ENCODE assay signal across 1 cellular context in the genomic region with DNA sequence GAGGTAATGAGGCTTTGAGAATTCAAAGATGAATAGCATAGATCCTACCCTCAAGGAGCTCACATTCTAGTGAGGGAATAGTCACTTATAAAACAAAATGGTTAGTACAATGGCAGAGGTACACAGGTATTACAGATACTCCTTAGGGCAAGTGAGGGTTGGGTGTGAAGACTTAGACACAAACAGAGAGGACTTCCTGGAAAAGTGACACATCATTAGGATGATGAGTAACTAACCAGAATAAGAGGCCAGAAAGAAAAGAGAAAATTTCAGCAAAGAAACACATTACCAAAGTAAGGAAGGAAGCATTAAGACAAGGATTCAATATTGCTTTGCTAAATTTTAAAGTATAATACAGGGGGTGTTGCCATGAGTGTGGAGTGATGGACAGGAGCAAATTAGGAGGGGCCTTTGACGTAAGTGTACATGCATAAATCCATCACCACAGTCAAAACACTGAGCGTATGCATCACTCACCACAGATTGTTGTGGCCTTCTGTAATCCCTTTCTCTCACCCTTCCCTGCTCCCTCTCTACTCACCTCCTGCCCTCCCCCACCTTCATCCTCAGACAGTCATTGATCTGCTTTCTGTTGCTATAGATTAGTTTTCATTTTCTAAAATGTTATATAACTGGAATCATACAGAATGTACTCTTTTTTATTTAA.
A peak's percentile ranks its signal among the peaks of the same experiment; 100 is the strongest.
TF ChIP-seq lines count a peak whose summit lies in the region.

No MANE protein-coding gene starts in this region.

TF ChIP-seq in K562, 482 proteins besides CTCF, POLR2A, EP300 and RAD21 (continued from another document and continues in another):
- no peak for TF ChIP-seq YY1 (IDR thresholded peaks at IDR 0.05; ENCODE audit: borderline replicate concordance in 1 of 3, control insufficient read depth in 1 of 3, extremely low read depth in 1 of 3, insufficient read depth in 3 of 3, insufficient read length in 1 of 3, insufficient replicate concordance in 2 of 3, low read depth in 1 of 3, low read length in 2 of 3)
- TF ChIP-seq, protein P1, sequence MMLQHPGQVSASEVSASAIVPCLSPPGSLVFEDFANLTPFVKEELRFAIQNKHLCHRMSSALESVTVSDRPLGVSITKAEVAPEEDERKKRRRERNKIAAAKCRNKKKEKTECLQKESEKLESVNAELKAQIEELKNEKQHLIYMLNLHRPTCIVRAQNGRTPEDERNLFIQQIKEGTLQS (IDR thresholded peaks at IDR 0.05): peak; percentile 92
- TF ChIP-seq, protein P1 (CRISPR knock-in tag; conservative IDR thresholded peaks at IDR 0.05): 0 out of 2 replicates have a peak, but pooled peaks have one; percentile 23
- TF ChIP-seq, protein P2, sequence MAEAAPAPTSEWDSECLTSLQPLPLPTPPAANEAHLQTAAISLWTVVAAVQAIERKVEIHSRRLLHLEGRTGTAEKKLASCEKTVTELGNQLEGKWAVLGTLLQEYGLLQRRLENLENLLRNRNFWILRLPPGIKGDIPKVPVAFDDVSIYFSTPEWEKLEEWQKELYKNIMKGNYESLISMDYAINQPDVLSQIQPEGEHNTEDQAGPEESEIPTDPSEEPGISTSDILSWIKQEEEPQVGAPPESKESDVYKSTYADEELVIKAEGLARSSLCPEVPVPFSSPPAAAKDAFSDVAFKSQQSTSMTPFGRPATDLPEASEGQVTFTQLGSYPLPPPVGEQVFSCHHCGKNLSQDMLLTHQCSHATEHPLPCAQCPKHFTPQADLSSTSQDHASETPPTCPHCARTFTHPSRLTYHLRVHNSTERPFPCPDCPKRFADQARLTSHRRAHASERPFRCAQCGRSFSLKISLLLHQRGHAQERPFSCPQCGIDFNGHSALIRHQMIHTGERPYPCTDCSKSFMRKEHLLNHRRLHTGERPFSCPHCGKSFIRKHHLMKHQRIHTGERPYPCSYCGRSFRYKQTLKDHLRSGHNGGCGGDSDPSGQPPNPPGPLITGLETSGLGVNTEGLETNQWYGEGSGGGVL (CRISPR knock-in tag; IDR thresholded peaks at IDR 0.05): no peak
- TF ChIP-seq, protein P3, sequence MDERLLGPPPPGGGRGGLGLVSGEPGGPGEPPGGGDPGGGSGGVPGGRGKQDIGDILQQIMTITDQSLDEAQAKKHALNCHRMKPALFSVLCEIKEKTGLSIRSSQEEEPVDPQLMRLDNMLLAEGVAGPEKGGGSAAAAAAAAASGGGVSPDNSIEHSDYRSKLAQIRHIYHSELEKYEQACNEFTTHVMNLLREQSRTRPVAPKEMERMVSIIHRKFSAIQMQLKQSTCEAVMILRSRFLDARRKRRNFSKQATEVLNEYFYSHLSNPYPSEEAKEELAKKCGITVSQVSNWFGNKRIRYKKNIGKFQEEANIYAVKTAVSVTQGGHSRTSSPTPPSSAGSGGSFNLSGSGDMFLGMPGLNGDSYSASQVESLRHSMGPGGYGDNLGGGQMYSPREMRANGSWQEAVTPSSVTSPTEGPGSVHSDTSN (CRISPR knock-in tag; IDR thresholded peaks at IDR 0.05; ENCODE audit: low read depth): no peak
- TF ChIP-seq, protein P3 (tag; conservative IDR thresholded peaks at IDR 0.05; ENCODE audit: low read depth): peak; percentile 99
- no peak; the same call in 1 of the 2 replicates for TF ChIP-seq EGR1 (conservative IDR thresholded peaks at IDR 0.05)
- TF ChIP-seq, protein P4, sequence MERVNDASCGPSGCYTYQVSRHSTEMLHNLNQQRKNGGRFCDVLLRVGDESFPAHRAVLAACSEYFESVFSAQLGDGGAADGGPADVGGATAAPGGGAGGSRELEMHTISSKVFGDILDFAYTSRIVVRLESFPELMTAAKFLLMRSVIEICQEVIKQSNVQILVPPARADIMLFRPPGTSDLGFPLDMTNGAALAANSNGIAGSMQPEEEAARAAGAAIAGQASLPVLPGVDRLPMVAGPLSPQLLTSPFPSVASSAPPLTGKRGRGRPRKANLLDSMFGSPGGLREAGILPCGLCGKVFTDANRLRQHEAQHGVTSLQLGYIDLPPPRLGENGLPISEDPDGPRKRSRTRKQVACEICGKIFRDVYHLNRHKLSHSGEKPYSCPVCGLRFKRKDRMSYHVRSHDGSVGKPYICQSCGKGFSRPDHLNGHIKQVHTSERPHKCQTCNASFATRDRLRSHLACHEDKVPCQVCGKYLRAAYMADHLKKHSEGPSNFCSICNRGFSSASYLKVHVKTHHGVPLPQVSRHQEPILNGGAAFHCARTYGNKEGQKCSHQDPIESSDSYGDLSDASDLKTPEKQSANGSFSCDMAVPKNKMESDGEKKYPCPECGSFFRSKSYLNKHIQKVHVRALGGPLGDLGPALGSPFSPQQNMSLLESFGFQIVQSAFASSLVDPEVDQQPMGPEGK (CRISPR knock-in tag; IDR thresholded peaks at IDR 0.05; ENCODE audit: borderline replicate concordance): no peak
- TF ChIP-seq ZNF174 (CRISPR knock-in tag; IDR thresholded peaks at IDR 0.05): no peak
- TF ChIP-seq, protein P5, sequence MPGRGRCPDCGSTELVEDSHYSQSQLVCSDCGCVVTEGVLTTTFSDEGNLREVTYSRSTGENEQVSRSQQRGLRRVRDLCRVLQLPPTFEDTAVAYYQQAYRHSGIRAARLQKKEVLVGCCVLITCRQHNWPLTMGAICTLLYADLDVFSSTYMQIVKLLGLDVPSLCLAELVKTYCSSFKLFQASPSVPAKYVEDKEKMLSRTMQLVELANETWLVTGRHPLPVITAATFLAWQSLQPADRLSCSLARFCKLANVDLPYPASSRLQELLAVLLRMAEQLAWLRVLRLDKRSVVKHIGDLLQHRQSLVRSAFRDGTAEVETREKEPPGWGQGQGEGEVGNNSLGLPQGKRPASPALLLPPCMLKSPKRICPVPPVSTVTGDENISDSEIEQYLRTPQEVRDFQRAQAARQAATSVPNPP (IDR thresholded peaks at IDR 0.05; ENCODE audit: borderline replicate concordance, insufficient read depth, insufficient read length): no peak
- peak; percentile 70; the same call in 1 of the 2 replicates for TF ChIP-seq MBD2 (IDR thresholded peaks at IDR 0.05; ENCODE audit: borderline replicate concordance, low read depth)
- TF ChIP-seq NR1H2 (CRISPR knock-in tag; IDR thresholded peaks at IDR 0.05): no peak
- no peak for TF ChIP-seq POLR2AphosphoS2 (IDR thresholded peaks at IDR 0.05; ENCODE audit: low read length)
- TF ChIP-seq HSF4 (CRISPR knock-in tag; IDR thresholded peaks at IDR 0.05; ENCODE audit: borderline replicate concordance): no peak
- no peak for TF ChIP-seq MEF2D (tag; conservative IDR thresholded peaks at IDR 0.05; ENCODE audit: low read depth)
- 0 out of 2 replicates have a peak, but pooled peaks have one; percentile 16 for TF ChIP-seq NFXL1 (CRISPR knock-in tag; IDR thresholded peaks at IDR 0.05)
- TF ChIP-seq SMARCE1 (IDR thresholded peaks at IDR 0.05): peak; percentile 96
- TF ChIP-seq HDAC2 (IDR thresholded peaks at IDR 0.05): peak; percentile 96
- peak; percentile 55 for TF ChIP-seq HLTF (IDR thresholded peaks at IDR 0.05)
- no peak for TF ChIP-seq HNRNPL (IDR thresholded peaks at IDR 0.05; ENCODE audit: low read depth, low read length)
- peak; percentile 90 for TF ChIP-seq NCOR1 (IDR thresholded peaks at IDR 0.05)
- TF ChIP-seq, protein P6, sequence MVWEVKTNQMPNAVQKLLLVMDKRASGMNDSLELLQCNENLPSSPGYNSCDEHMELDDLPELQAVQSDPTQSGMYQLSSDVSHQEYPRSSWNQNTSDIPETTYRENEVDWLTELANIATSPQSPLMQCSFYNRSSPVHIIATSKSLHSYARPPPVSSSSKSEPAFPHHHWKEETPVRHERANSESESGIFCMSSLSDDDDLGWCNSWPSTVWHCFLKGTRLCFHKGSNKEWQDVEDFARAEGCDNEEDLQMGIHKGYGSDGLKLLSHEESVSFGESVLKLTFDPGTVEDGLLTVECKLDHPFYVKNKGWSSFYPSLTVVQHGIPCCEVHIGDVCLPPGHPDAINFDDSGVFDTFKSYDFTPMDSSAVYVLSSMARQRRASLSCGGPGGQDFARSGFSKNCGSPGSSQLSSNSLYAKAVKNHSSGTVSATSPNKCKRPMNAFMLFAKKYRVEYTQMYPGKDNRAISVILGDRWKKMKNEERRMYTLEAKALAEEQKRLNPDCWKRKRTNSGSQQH (CRISPR knock-in tag; IDR thresholded peaks at IDR 0.05): 0 out of 2 replicates have a peak, but pooled peaks have one; percentile 13
- TF ChIP-seq, protein P7, sequence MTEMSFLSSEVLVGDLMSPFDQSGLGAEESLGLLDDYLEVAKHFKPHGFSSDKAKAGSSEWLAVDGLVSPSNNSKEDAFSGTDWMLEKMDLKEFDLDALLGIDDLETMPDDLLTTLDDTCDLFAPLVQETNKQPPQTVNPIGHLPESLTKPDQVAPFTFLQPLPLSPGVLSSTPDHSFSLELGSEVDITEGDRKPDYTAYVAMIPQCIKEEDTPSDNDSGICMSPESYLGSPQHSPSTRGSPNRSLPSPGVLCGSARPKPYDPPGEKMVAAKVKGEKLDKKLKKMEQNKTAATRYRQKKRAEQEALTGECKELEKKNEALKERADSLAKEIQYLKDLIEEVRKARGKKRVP (CRISPR knock-in tag; IDR thresholded peaks at IDR 0.05): no peak
- TF ChIP-seq ZNF75A (CRISPR knock-in tag; IDR thresholded peaks at IDR 0.05): no peak
- TF ChIP-seq GABPB2 (CRISPR knock-in tag; conservative IDR thresholded peaks at IDR 0.05): no peak
- TF ChIP-seq, protein P8, sequence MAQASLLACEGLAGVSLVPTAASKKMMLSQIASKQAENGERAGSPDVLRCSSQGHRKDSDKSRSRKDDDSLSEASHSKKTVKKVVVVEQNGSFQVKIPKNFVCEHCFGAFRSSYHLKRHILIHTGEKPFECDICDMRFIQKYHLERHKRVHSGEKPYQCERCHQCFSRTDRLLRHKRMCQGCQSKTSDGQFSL (CRISPR knock-in tag; IDR thresholded peaks at IDR 0.05): 0 out of 2 replicates have a peak, but pooled peaks have one; percentile 16
- TF ChIP-seq, protein P8 (tag; IDR thresholded peaks at IDR 0.05): no peak
- TF ChIP-seq EP400 (IDR thresholded peaks at IDR 0.05): peak; percentile 65
- TF ChIP-seq RNF2 (IDR thresholded peaks at IDR 0.05): peak; percentile 64
- no peak for TF ChIP-seq ZNF445 (CRISPR knock-in tag; IDR thresholded peaks at IDR 0.05; ENCODE audit: low read depth)
- no peak for TF ChIP-seq ZNF274 (IDR thresholded peaks at IDR 0.05; ENCODE audit: borderline replicate concordance, low read depth, low read length)
- peak; percentile 90 for TF ChIP-seq ZNF316 (IDR thresholded peaks at IDR 0.05)
- TF ChIP-seq HDAC8 (tag; IDR thresholded peaks at IDR 0.05): no peak
- no peak for TF ChIP-seq ZNF586 (CRISPR knock-in tag; conservative IDR thresholded peaks at IDR 0.05)
- TF ChIP-seq ARNT (IDR thresholded peaks at IDR 0.05): peak; percentile 31 to 93; a peak in 3 of 4 replicates
- peak; percentile 73; the same call in 1 of the 2 replicates for TF ChIP-seq ETV1 (tag; conservative IDR thresholded peaks at IDR 0.05; ENCODE audit: low read depth)
- TF ChIP-seq YBX1 (IDR thresholded peaks at IDR 0.05): no peak
- no peak for TF ChIP-seq PHF8 (IDR thresholded peaks at IDR 0.05; ENCODE audit: borderline replicate concordance, low read length)
- peak; percentile 44 for TF ChIP-seq ZFP36 (IDR thresholded peaks at IDR 0.05; ENCODE audit: low read depth, low read length, partially characterized antibody)
- TF ChIP-seq, protein P9, sequence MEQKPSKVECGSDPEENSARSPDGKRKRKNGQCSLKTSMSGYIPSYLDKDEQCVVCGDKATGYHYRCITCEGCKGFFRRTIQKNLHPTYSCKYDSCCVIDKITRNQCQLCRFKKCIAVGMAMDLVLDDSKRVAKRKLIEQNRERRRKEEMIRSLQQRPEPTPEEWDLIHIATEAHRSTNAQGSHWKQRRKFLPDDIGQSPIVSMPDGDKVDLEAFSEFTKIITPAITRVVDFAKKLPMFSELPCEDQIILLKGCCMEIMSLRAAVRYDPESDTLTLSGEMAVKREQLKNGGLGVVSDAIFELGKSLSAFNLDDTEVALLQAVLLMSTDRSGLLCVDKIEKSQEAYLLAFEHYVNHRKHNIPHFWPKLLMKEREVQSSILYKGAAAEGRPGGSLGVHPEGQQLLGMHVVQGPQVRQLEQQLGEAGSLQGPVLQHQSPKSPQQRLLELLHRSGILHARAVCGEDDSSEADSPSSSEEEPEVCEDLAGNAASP (IDR thresholded peaks at IDR 0.05): no peak
- TF ChIP-seq, protein P10, sequence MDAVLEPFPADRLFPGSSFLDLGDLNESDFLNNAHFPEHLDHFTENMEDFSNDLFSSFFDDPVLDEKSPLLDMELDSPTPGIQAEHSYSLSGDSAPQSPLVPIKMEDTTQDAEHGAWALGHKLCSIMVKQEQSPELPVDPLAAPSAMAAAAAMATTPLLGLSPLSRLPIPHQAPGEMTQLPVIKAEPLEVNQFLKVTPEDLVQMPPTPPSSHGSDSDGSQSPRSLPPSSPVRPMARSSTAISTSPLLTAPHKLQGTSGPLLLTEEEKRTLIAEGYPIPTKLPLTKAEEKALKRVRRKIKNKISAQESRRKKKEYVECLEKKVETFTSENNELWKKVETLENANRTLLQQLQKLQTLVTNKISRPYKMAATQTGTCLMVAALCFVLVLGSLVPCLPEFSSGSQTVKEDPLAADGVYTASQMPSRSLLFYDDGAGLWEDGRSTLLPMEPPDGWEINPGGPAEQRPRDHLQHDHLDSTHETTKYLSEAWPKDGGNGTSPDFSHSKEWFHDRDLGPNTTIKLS (IDR thresholded peaks at IDR 0.05; ENCODE audit: borderline replicate concordance, low read depth): peak; percentile 43; the same call in 1 of the 2 replicates
- peak in 1 of 2 experiments; percentile 13; a peak in 1 of 4 replicates for TF ChIP-seq SRF (CRISPR knock-in tag; IDR thresholded peaks at IDR 0.05)
- peak; percentile 37; the same call in 1 of the 2 replicates for TF ChIP-seq CEBPB (tag; IDR thresholded peaks at IDR 0.05)
- TF ChIP-seq ETV6 (IDR thresholded peaks at IDR 0.05; ENCODE audit: borderline replicate concordance in 1 of 2, low read depth in 2 of 2, low read length in 1 of 2): peak in 1 of 2 experiments; percentile 53; a peak in 2 of 4 replicates
- no peak for TF ChIP-seq ETV6 (CRISPR knock-in tag; IDR thresholded peaks at IDR 0.05; ENCODE audit: borderline replicate concordance)
- no peak; the same call in 1 of the 2 replicates for TF ChIP-seq ARID2 (IDR thresholded peaks at IDR 0.05)
- TF ChIP-seq, protein P11, sequence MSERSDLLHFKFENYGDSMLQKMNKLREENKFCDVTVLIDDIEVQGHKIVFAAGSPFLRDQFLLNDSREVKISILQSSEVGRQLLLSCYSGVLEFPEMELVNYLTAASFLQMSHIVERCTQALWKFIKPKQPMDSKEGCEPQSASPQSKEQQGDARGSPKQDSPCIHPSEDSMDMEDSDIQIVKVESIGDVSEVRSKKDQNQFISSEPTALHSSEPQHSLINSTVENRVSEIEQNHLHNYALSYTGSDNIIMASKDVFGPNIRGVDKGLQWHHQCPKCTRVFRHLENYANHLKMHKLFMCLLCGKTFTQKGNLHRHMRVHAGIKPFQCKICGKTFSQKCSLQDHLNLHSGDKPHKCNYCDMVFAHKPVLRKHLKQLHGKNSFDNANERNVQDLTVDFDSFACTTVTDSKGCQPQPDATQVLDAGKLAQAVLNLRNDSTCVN (CRISPR knock-in tag; IDR thresholded peaks at IDR 0.05): peak; percentile 56; the same call in 1 of the 2 replicates
